17 cellular contexts compared by ENCODE assay signal in genomic region chr3:9008550-9009255, GRCh38. TPM values are rescaled to one million over a fixed set of nuclear protein-coding genes. Genes with fewer than 3 reads are reported as not detected.
DNase-seq lines count a peak whose midpoint lies in the region; ATAC-seq and TF ChIP-seq lines count a peak whose summit lies in the region.
"Had no signal": no experiment of that assay in that cellular context is flagged by ENCODE, and none has a peak within 500 bp of the region (broad histone marks: within the 10 kb centered on the region; RNA-seq: fewer than 3 reads in every experiment).

No MANE protein-coding gene starts in this region.

- H3K4me1 ChIP-seq in right atrium auricular region (no peaks in the 10 kb centered on the region), tibial artery (no peaks in the 10 kb centered on the region)

- H3K27ac ChIP-seq in right atrium auricular region: no peak overlapping the region
- no peak overlapping the region for H3K27ac ChIP-seq in tibial artery

- DNase-seq in right atrium auricular region (ENCODE audit: low spot score) (peak; percentile 2), left cardiac atrium (no peak), HS-5 (ENCODE audit: low read depth) (peak; percentile 11), fibroblast of mammary gland (ENCODE audit: low read depth) (peak; percentile 93), stromal cell of bone marrow (ENCODE audit: low read depth) (peak; percentile 59), tibial artery (no peak)
- no peak for DNase-seq in activated CD8-positive, alpha-beta T cell treated with anti-CD3 and anti-CD28 coated beads for 36 hours
- DNase-seq: CD8-positive, alpha-beta T cell; HCEC 1CT; KG1; NCI-H1417; NCI-H2029; NCI-H510A; SHP77 had no signal

- H3K4me3 ChIP-seq in right atrium auricular region (no peak overlapping the region), fibroblast of mammary gland (ENCODE audit: control insufficient read depth, low read depth, low read length) (no peak overlapping the region), tibial artery (no peak overlapping the region)

- H3K36me3 ChIP-seq in right atrium auricular region: no peaks in the 10 kb centered on the region
- H3K36me3 ChIP-seq in tibial artery: peaks cover 0 to 15% (median 4%) of the 10 kb centered on the region in 3 donors

- TF ChIP-seq CTCF in right atrium auricular region (IDR thresholded peaks at IDR 0.05): no peak
- TF ChIP-seq CTCF in fibroblast of mammary gland (conservative IDR thresholded peaks at IDR 0.05; ENCODE audit: control insufficient read depth, insufficient read depth, low read depth, low read length): no peak
- no peak for TF ChIP-seq CTCF in tibial artery (IDR thresholded peaks at IDR 0.05)
- TF ChIP-seq CTCF in activated CD8-positive, alpha-beta T cell treated with anti-CD3 and anti-CD28 coated beads for 36 hours (IDR thresholded peaks at IDR 0.05): no peak

- intact Hi-C loops in left cardiac atrium (cut with DNase I) (no loop called here), tibial artery (cut with DNase I; ENCODE audit: low total_unique reads) (no loop called here)
- intact Hi-C loops in activated CD8-positive, alpha-beta T cell treated with anti-CD3 and anti-CD28 coated beads for 36 hours (cut with micrococcal nuclease): no loop called here

- POLR2A ChIA-PET in activated CD8-positive, alpha-beta T cell treated with anti-CD3 and anti-CD28 coated beads for 36 hours (lab: Charles Lee): no interaction called here

- no peaks in the 10 kb centered on the region for H3K27me3 Mint-ChIP-seq in activated CD8-positive, alpha-beta T cell treated with anti-CD3 and anti-CD28 coated beads for 36 hours

- CTCF ChIA-PET in activated CD8-positive, alpha-beta T cell treated with anti-CD3 and anti-CD28 coated beads for 36 hours (lab: Charles Lee): no interaction called here

- H3K4me1 Mint-ChIP-seq in activated CD8-positive, alpha-beta T cell treated with anti-CD3 and anti-CD28 coated beads for 36 hours (ENCODE audit: low read depth): peaks cover 9% of the 10 kb centered on the region

- no peaks in the 10 kb centered on the region for H3K27me3 ChIP-seq in right atrium auricular region
- H3K27me3 ChIP-seq in tibial artery: no peaks in the 10 kb centered on the region

- no peak overlapping the region for H3K27ac Mint-ChIP-seq in activated CD8-positive, alpha-beta T cell treated with anti-CD3 and anti-CD28 coated beads for 36 hours
- H3K27ac Mint-ChIP-seq: CD8-positive, alpha-beta T cell had no signal

- no peaks in the 10 kb centered on the region for H3K9me3 ChIP-seq in right atrium auricular region
- no peaks in the 10 kb centered on the region for H3K9me3 ChIP-seq in tibial artery

- H3K4me3 Mint-ChIP-seq in activated CD8-positive, alpha-beta T cell treated with anti-CD3 and anti-CD28 coated beads for 36 hours: no peak overlapping the region
- H3K4me3 Mint-ChIP-seq: CD8-positive, alpha-beta T cell had no signal

- H3K36me3 Mint-ChIP-seq in activated CD8-positive, alpha-beta T cell treated with anti-CD3 and anti-CD28 coated beads for 36 hours (ENCODE audit: low read depth): no peaks in the 10 kb centered on the region
- H3K36me3 Mint-ChIP-seq: CD8-positive, alpha-beta T cell had no signal

- no peaks in the 10 kb centered on the region for H3K9me3 Mint-ChIP-seq in activated CD8-positive, alpha-beta T cell treated with anti-CD3 and anti-CD28 coated beads for 36 hours
- H3K9me3 Mint-ChIP-seq: CD8-positive, alpha-beta T cell had no signal

- no peak for ATAC-seq in left cardiac atrium
- ATAC-seq in HG02759 (IDR thresholded peaks at IDR 0.05; ENCODE audit: unreplicated experiment): no peak
- ATAC-seq in activated CD8-positive, alpha-beta T cell treated with anti-CD3 and anti-CD28 coated beads for 36 hours: no peak
- ATAC-seq: CD8-positive, alpha-beta T cell; Panc1; SK-N-SH treated with all-trans-retinoic acid at 6 μM for 48 hours had no signal

RNA-seq across cellular contexts. Expression of gene RAD18, which starts 45.4 kb away (rescaled TPM):
- total RNA-seq in right atrium auricular region (1 to 10 TPM; 2.4 to 3.6 TPM), left cardiac atrium (10 to 100 TPM in 1 of 2 donors, 1 to 10 TPM in 1; 4.2 to 13.5 TPM)
- total RNA-seq in activated CD8-positive, alpha-beta T cell treated with anti-CD3 and anti-CD28 coated beads for 36 hours: 10 to 100 TPM; 47.4 to 50.3 TPM

Comparison
In these comparisons a context has a peak if more than half of its experiments do, and no peak if none do; other contexts are left out.
1. DNase-seq: peak in right atrium auricular region (single experiment), HS-5 (single experiment), fibroblast of mammary gland (single experiment) and stromal cell of bone marrow (single experiment); none in left cardiac atrium (single experiment), tibial artery (0 of 2) and activated CD8-positive, alpha-beta T cell treated with anti-CD3 and anti-CD28 coated beads for 36 hours (single experiment).